ENCODE assay signal across 2 cellular contexts in the genomic region with DNA sequence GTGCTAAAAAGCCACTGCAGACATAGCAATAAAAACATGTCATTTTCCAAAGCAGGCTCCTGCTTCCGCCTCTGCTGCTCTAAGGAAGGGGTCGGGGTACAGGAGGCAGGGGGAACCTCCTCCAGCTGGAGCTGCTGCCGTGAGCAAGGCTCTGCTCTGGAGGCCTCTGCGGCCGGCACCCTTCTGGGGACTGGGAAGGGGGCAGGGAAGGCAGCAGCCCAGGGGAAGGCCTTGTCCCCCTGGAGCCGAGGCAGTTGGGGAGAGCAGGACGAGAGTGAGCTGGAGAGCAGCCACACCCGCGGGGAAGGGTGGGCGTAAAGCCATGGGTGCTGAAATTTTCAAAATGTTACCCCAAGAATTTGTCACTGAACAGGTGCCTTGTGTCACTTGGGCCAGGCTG.
TF ChIP-seq lines count a peak whose summit lies in the region.
"Not testable (repeated sequence)": the region's sequence is repeated elsewhere in the genome, so short reads cannot be mapped to it uniquely, and the experiment has no call there.

No MANE protein-coding gene starts in this region.

TF ChIP-seq in GM23338, 12 proteins besides CTCF, POLR2A, EP300 and RAD21:
- TF ChIP-seq POLR2AphosphoS5 (IDR thresholded peaks at IDR 0.05; ENCODE audit: low read depth): peak; percentile 9; the same call in 1 of the 2 replicates

TF ChIP-seq in HepG2, 621 proteins besides CTCF, POLR2A, EP300 and RAD21:
- not testable (repeated sequence) for TF ChIP-seq LCORL (IDR thresholded peaks at IDR 0.05)
- TF ChIP-seq LCORL (CRISPR knock-in tag; IDR thresholded peaks at IDR 0.05): 0 out of 2 replicates have a peak, but pooled peaks have one; percentile 8
- peak; percentile 62; the same call in 1 of the 2 replicates for TF ChIP-seq RBFOX2 (IDR thresholded peaks at IDR 0.05; ENCODE audit: low read depth, low read length)
- peak; percentile 20 for TF ChIP-seq AGO1 (IDR thresholded peaks at IDR 0.05; ENCODE audit: low read depth, low read length, poor library complexity, severe bottlenecking)
TF ChIP-seq in HepG2: peak in this region for 3; not testable (repeated sequence) for 618.
